In the genomic region with DNA sequence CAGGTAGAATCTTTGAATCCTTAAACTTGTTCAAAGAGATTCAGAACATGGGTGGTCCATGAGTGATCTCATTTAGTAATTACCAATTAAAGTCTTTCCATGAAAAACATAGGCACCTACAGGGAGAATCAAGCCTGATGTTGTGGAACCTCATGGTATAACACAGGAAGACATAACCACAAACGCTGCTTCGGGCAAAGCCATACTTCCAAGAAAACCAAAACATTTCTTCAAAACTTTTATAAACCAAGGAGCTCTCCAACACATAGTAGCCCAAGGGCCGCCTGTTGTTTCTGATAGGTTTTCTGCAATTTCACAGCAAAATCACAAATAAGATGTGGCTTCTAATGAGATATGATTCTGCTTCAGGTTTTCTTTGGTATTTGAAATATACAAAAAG, we compare ENCODE assay signal across 20 cellular contexts. TPM values are rescaled to one million over a fixed set of nuclear protein-coding genes. Genes with fewer than 3 reads are reported as not detected.
DNase-seq lines count a peak whose midpoint lies in the region; ATAC-seq and TF ChIP-seq lines count a peak whose summit lies in the region.
"Had no signal": no experiment of that assay in that cellular context is flagged by ENCODE, and none has a peak within 500 bp of the region (broad histone marks: within the 10 kb centered on the region; RNA-seq: fewer than 3 reads in every experiment).

No MANE protein-coding gene starts in this region.

- no peaks in the 10 kb centered on the region for H3K27me3 Mint-ChIP-seq in activated T-cell treated with anti-CD3 and anti-CD28 coated beads, Interleukin-2, amount 50 U/mL, for 72 hours (ENCODE audit: low read depth)
- H3K27me3 Mint-ChIP-seq in brain, result peaks cover 7% of the 10 kb centered on the region
- H3K27me3 Mint-ChIP-seq in progenitor cell of endocrine pancreas, result no peaks in the 10 kb centered on the region

- no peak for ATAC-seq in activated T-cell treated with anti-CD3 and anti-CD28 coated beads, Interleukin-2, amount 50 U/mL, for 72 hours (replicated peaks in 1 of 2)
- ATAC-seq in HG03045 (IDR thresholded peaks at IDR 0.05; ENCODE audit: unreplicated experiment), result no peak

- no peak for TF ChIP-seq POLR2A in NB4 (IDR thresholded peaks at IDR 0.05; ENCODE audit: extremely low read depth, insufficient read length)

- no peaks in the 10 kb centered on the region for H3K9me3 Mint-ChIP-seq in activated T-cell treated with anti-CD3 and anti-CD28 coated beads, Interleukin-2, amount 50 U/mL, for 72 hours
- H3K9me3 Mint-ChIP-seq in brain, result peaks cover 0 to 2% (median 0%) of the 10 kb centered on the region in 5 experiments
- H3K9me3 Mint-ChIP-seq in progenitor cell of endocrine pancreas (ENCODE audit: low read depth), result no peaks in the 10 kb centered on the region
- H3K9me3 Mint-ChIP-seq: HFFc6 had no signal

- DNase-seq in activated T-cell treated with anti-CD3 and anti-CD28 coated beads, Interleukin-2, amount 50 U/mL, for 72 hours, result no peak
- DNase-seq in activated T-cell treated with anti-CD3 and anti-CD28 coated beads for 4 hours (no peak), NB4 (ENCODE audit: low read depth) (peak; percentile 28), progenitor cell of endocrine pancreas (ENCODE audit: low spot score, unreplicated experiment) (no peak), RWPE1 (ENCODE audit: low spot score) (no peak), NCI-H1436 treated with DMSO at 0.1 percent for 48 hours (lab: John Stamatoyannopoulos, UW) (no peak)
- DNase-seq: activated CD8-positive, alpha-beta memory T cell treated with anti-CD3 and anti-CD28 coated beads for 24 hours; activated gamma-delta T cell treated with Interleukin-2 at 50 U/mL for 16 hours; brain microvascular endothelial cell; esophagus squamous epithelium; glutamatergic neuron; HFFc6; kidney glomerular epithelial cell; NCI-H187 treated with DMSO at 0.1 percent for 48 hours; NCI-H510A; SJCRH30; transverse colon had no signal

- peaks cover 0 to 4% of the 10 kb centered on the region in 2 donors for H3K36me3 Mint-ChIP-seq in activated T-cell treated with anti-CD3 and anti-CD28 coated beads, Interleukin-2, amount 50 U/mL, for 72 hours (ENCODE audit: insufficient read depth in 2 of 2)
- H3K36me3 Mint-ChIP-seq in brain (peaks cover 17% of the 10 kb centered on the region), progenitor cell of endocrine pancreas (ENCODE audit: insufficient read depth) (peaks cover 4% of the 10 kb centered on the region)

- H3K4me3 Mint-ChIP-seq in activated T-cell treated with anti-CD3 and anti-CD28 coated beads, Interleukin-2, amount 50 U/mL, for 72 hours, result peak overlapping the region; percentile 15 to 96
- H3K4me3 Mint-ChIP-seq in brain, result peak overlapping the region; percentile 47 to 92 (median 69)
- H3K4me3 Mint-ChIP-seq in progenitor cell of endocrine pancreas (ENCODE audit: low read depth), result peak overlapping the region; percentile 47

- peaks cover 54% of the 10 kb centered on the region for H3K4me1 Mint-ChIP-seq in activated T-cell treated with anti-CD3 and anti-CD28 coated beads, Interleukin-2, amount 50 U/mL, for 72 hours (ENCODE audit: low read depth)
- H3K4me1 Mint-ChIP-seq in brain (peaks cover 65% of the 10 kb centered on the region), progenitor cell of endocrine pancreas (ENCODE audit: low read depth) (peaks cover 42% of the 10 kb centered on the region)

- POLR2A ChIA-PET in RWPE1 (lab: Yijun Ruan, JAX; ENCODE audit: low non-redundant PET), result no interaction called here

- peak overlapping the region; percentile 88 for H3K4me3 ChIP-seq in NB4 (ENCODE audit: low read depth, low read length)
- H3K4me3 ChIP-seq: SJCRH30, transverse colon had no signal

- CTCF ChIA-PET in RWPE1 (lab: Yijun Ruan, JAX), result interaction anchor here (0.6 kb wide), 2 partner anchors 9 to 217 kb away, joined by 3 read pairs; no protein-coding TSS in a partner anchor

- no peak overlapping the region for H3K27ac Mint-ChIP-seq in activated T-cell treated with anti-CD3 and anti-CD28 coated beads, Interleukin-2, amount 50 U/mL, for 72 hours
- H3K27ac Mint-ChIP-seq in brain (peak overlapping the region in 1 of 5 experiments; percentile 69), progenitor cell of endocrine pancreas (peak overlapping the region; percentile 91)
- H3K27ac Mint-ChIP-seq: HFFc6 had no signal

- H3K27ac ChIP-seq in RWPE1, result no peak overlapping the region
- H3K27ac ChIP-seq: brain microvascular endothelial cell, esophagus squamous epithelium, KMS-11, SJCRH30, transverse colon had no signal

- no peak for TF ChIP-seq CTCF in NB4 (IDR thresholded peaks at IDR 0.05; ENCODE audit: low read depth, low read length)
- no peak for TF ChIP-seq CTCF in brain (conservative IDR thresholded peaks at IDR 0.05)
- TF ChIP-seq CTCF in progenitor cell of endocrine pancreas (IDR thresholded peaks at IDR 0.05; ENCODE audit: unreplicated experiment), result no peak
- TF ChIP-seq CTCF in RWPE1 (conservative IDR thresholded peaks at IDR 0.05; ENCODE audit: low read depth), result no peak

RNA-seq across cellular contexts. Expression of a gene that starts 2.5 kb away (rescaled TPM):
- 10 to 100 TPM; 35.8 to 37.7 TPM for total RNA-seq in activated T-cell treated with anti-CD3 and anti-CD28 coated beads, Interleukin-2, amount 50 U/mL, for 72 hours
- 31.1 TPM for polyA plus RNA-seq in brain (ENCODE audit: insufficient read depth, low read depth, low replicate concordance)
- 114 and 124 TPM in 2 replicates for total RNA-seq in progenitor cell of endocrine pancreas
